8 cellular contexts compared by ENCODE assay signal in the genomic region with DNA sequence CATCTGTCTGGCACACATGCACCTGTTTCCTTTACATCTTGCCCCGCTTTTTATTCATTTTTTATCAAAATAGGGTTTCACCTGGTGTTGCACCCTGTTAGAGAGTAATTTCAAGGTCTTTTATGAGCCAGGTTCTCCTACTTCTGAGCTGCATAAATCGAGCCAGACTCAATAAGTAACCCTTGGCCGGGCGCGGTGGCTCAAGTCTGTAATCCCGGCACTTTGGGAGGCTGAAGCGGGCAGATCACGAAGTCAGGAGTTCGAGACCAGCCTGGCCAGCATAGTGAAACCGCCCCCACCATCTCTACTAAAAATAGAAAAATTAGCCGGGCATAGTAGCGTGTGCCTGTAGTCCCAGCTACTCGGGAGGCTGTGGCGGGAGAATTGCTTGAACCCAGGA. TPM values are rescaled to one million over a fixed set of nuclear protein-coding genes. Genes with fewer than 3 reads are reported as not detected.
DNase-seq lines count a peak whose midpoint lies in the region; ATAC-seq lines count a peak whose summit lies in the region.

No MANE protein-coding gene starts in this region.

- H3K36me3 ChIP-seq in HUES48 (ENCODE audit: control insufficient read depth, insufficient read depth, low read length) = peaks cover 9% of the 10 kb centered on the region

- H3K4me1 Mint-ChIP-seq in stimulated activated memory B cell treated with anti-CD40 and anti-IgM and Interleukin-4, amounts not matched to agents 10 μg/mL and 1 μg/mL and 100 μg/mL, for 72 hours = no peaks in the 10 kb centered on the region

- peak overlapping the region; percentile 10; the same call in 1 of the 2 replicates for H3K9ac ChIP-seq in HUES48 (ENCODE audit: low read depth, low read length)

- H3K27ac Mint-ChIP-seq in activated naive CD4-positive, alpha-beta T cell treated with anti-CD3 and anti-CD28 coated beads, Interleukin-2, amount 50 U/mL, for 72 hours = peak overlapping the region; percentile 95 to 99
- H3K27ac Mint-ChIP-seq in stimulated activated memory B cell treated with anti-CD40 and anti-IgM and Interleukin-4, amounts not matched to agents 10 μg/mL and 1 μg/mL and 100 μg/mL, for 72 hours = peak overlapping the region; percentile 98

- no peaks in the 10 kb centered on the region for H3K36me3 Mint-ChIP-seq in activated naive CD4-positive, alpha-beta T cell treated with anti-CD3 and anti-CD28 coated beads, Interleukin-2, amount 50 U/mL, for 72 hours
- H3K36me3 Mint-ChIP-seq in stimulated activated memory B cell treated with anti-CD40 and anti-IgM and Interleukin-4, amounts not matched to agents 10 μg/mL and 1 μg/mL and 100 μg/mL, for 72 hours = peaks cover 9% of the 10 kb centered on the region

- H3K27ac ChIP-seq in HUES48 (ENCODE audit: low read depth, low read length) = peak overlapping the region; percentile 57

- H3K4me3 ChIP-seq in HUES48 (ENCODE audit: low read depth, low read length) (peak overlapping the region; percentile 75), iPS-18c (ENCODE audit: insufficient read depth, low read depth, low read length) (peak overlapping the region; percentile 96)

- H3K9me3 ChIP-seq in HUES48 (ENCODE audit: control insufficient read depth, insufficient read depth, low read length) (no peaks in the 10 kb centered on the region), iPS-18c (ENCODE audit: control insufficient read depth, insufficient read depth, low read length) (no peaks in the 10 kb centered on the region)

- no peaks in the 10 kb centered on the region for H3K4me1 ChIP-seq in HUES48 (ENCODE audit: control insufficient read depth, insufficient read depth, low read length)

- no peaks in the 10 kb centered on the region for H3K9me3 Mint-ChIP-seq in activated naive CD4-positive, alpha-beta T cell treated with anti-CD3 and anti-CD28 coated beads, Interleukin-2, amount 50 U/mL, for 72 hours
- H3K9me3 Mint-ChIP-seq in stimulated activated memory B cell treated with anti-CD40 and anti-IgM and Interleukin-4, amounts not matched to agents 10 μg/mL and 1 μg/mL and 100 μg/mL, for 72 hours = no peaks in the 10 kb centered on the region

- no peaks in the 10 kb centered on the region for H3K27me3 Mint-ChIP-seq in stimulated activated memory B cell treated with anti-CD40 and anti-IgM and Interleukin-4, amounts not matched to agents 10 μg/mL and 1 μg/mL and 100 μg/mL, for 72 hours

- ATAC-seq in activated naive CD4-positive, alpha-beta T cell treated with anti-CD3 and anti-CD28 coated beads, Interleukin-2, amount 50 U/mL, for 72 hours = no peak
- ATAC-seq in stimulated activated memory B cell treated with anti-CD40 and anti-IgM and Interleukin-4, amounts not matched to agents 10 μg/mL and 1 μg/mL and 100 μg/mL, for 72 hours = no peak
- no peak for ATAC-seq in HG03196 (IDR thresholded peaks at IDR 0.05; ENCODE audit: unreplicated experiment)

- peak overlapping the region; percentile 92 for H3K4me3 Mint-ChIP-seq in stimulated activated memory B cell treated with anti-CD40 and anti-IgM and Interleukin-4, amounts not matched to agents 10 μg/mL and 1 μg/mL and 100 μg/mL, for 72 hours

- no peak for DNase-seq in activated naive CD4-positive, alpha-beta T cell treated with anti-CD3 and anti-CD28 coated beads, Interleukin-2, amount 50 U/mL, for 72 hours (ENCODE audit: low spot score in 2 of 2)
- DNase-seq in NCI-H1048 (lab: John Stamatoyannopoulos, UW) (no peak), H4 (ENCODE audit: low spot score) (no peak), NCI-H1417 (lab: John Stamatoyannopoulos, UW) (no peak)

- H3K27me3 ChIP-seq in HUES48 (ENCODE audit: control insufficient read depth, insufficient read depth, low read length) = no peaks in the 10 kb centered on the region

RNA-seq across cellular contexts. Expression of a gene that starts 1.0 kb away (rescaled TPM):
- total RNA-seq in activated naive CD4-positive, alpha-beta T cell treated with anti-CD3 and anti-CD28 coated beads, Interleukin-2, amount 50 U/mL, for 72 hours = 10 to 100 TPM; 23.9 to 37.8 TPM
- total RNA-seq in H4 (2014; rRNA removed; shearing (Covaris generic)) = 12.6 and 34.7 TPM in 2 replicates
